Comparison of ENCODE assay signal across 1 cellular context in the genomic region with DNA sequence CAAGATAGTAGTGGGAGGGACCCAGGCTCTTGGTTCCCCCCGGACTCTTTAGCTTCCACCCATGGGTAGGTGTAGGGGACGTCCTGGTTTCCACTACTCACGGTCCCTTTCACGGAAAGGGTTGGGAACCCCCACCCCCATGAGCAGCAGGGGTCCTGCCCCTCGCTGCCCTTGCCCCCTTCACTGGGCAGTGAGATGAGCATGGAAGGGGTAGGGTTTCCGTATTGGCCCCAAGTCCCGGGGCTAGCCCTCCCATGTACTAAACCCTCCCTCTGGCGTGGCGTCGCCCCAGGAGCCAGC.
TF ChIP-seq lines count a peak whose summit lies in the region.

No MANE protein-coding gene starts in this region.

TF ChIP-seq in endothelial cell of umbilical vein, 7 proteins besides CTCF, POLR2A, EP300 and RAD21:
- TF ChIP-seq, protein P1, sequence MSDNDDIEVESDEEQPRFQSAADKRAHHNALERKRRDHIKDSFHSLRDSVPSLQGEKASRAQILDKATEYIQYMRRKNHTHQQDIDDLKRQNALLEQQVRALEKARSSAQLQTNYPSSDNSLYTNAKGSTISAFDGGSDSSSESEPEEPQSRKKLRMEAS (IDR thresholded peaks at IDR 0.05; ENCODE audit: insufficient read depth, insufficient read length): no peak
- TF ChIP-seq FOS (IDR thresholded peaks at IDR 0.05; ENCODE audit: borderline replicate concordance, insufficient read depth, low read length) (no peak), GATA2 (IDR thresholded peaks at IDR 0.05; ENCODE audit: insufficient read depth, insufficient read length, low read depth, low read length) (no peak), JUN (IDR thresholded peaks at IDR 0.05; ENCODE audit: borderline replicate concordance, insufficient read depth, insufficient read length, low read depth) (no peak), MYC (IDR thresholded peaks at IDR 0.05; ENCODE audit: low read depth, low read length) (no peak), EZH2 (IDR thresholded peaks at IDR 0.05; ENCODE audit: borderline replicate concordance, low read depth, low read length, severe bottlenecking) (no peak), POLR2AphosphoS5 (IDR thresholded peaks at IDR 0.05; ENCODE audit: insufficient read depth, low read depth, low read length) (no peak)
